Comparison of ENCODE assay signal across 29 cellular contexts in the genomic region with DNA sequence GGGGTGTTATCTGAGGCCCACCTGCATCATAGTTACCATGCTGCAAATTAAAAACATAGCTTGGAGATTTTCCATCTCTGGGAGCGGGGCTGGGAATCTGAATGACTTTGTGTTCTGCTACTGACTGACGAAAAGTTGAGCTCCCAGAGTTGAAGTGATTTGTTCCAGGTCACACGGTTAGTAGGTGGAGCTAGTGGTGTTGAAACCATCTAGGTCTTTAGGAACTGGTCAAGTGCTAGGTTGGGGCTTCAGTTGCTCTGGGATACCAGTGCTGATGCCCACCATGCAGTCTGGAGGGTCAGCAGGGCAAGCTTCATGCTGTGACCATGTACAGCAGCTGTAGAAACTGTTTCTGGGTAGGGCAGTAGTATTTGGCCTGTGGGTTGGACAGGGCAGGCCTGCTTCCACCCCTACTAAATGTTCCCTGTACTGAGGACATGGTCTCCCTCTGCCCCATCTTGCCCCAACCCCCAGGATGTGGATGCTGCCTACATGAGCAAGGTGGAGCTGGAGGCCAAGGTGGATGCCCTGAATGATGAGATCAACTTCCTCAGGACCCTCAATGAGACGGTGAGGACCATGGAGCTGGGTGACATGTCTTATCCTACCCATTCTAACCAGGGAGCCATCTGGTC. TPM values are rescaled to one million over a fixed set of nuclear protein-coding genes. Genes with fewer than 3 reads are reported as not detected.
DNase-seq lines count a peak whose midpoint lies in the region; FAIRE-seq and TF ChIP-seq lines count a peak whose summit lies in the region.
"Had no signal": no experiment of that assay in that cellular context is flagged by ENCODE, and none has a peak within 500 bp of the region (broad histone marks: within the 10 kb centered on the region; RNA-seq: fewer than 3 reads in every experiment).

No MANE protein-coding gene starts in this region.

- H3K36me3 ChIP-seq in H7 (replicated peaks; ENCODE audit: control insufficient read depth, insufficient read depth, low read length) = no peaks in the 10 kb centered on the region
- no peaks in the 10 kb centered on the region for H3K36me3 ChIP-seq in kidney (ENCODE audit: control insufficient read depth in 1 of 2, insufficient read depth in 2 of 2, low read length in 2 of 2)
- H3K36me3 ChIP-seq in sigmoid colon = no peaks in the 10 kb centered on the region
- H3K36me3 ChIP-seq: cardiac muscle cell, esophagus muscularis mucosa, transverse colon had no signal

- H3K27me3 ChIP-seq in H7 (ENCODE audit: control insufficient read depth, insufficient read depth, low read length) (peaks cover 18% of the 10 kb centered on the region), sigmoid colon (peaks cover 3 to 10% (median 5%) of the 10 kb centered on the region in 3 donors)

- H3K27ac ChIP-seq in RWPE1 = peak overlapping the region; percentile 100
- H3K27ac ChIP-seq in kidney (ENCODE audit: low read depth in 2 of 2, low read length in 2 of 2) = no peak overlapping the region
- H3K27ac ChIP-seq in sigmoid colon = no peak overlapping the region
- H3K27ac ChIP-seq: C4-2B, cardiac muscle cell, esophagus muscularis mucosa, transverse colon had no signal

- TF ChIP-seq EP300 in sigmoid colon (IDR thresholded peaks at IDR 0.05) = no peak

- CTCF ChIA-PET in RWPE1 (lab: Yijun Ruan, JAX) = interaction anchor here (0.7 to 1.4 kb wide), 3 partner anchors 25 to 641 kb away, joined by 3 to 4 read pairs (median 3); no protein-coding TSS in a partner anchor

- POLR2A ChIA-PET in RWPE1 (lab: Yijun Ruan, JAX; ENCODE audit: low non-redundant PET) = interaction anchor here (0.5 to 0.6 kb wide), 3 partner anchors 83 to 299 kb away, joined by 3 to 6 read pairs (median 4); no protein-coding TSS in a partner anchor

- DNase-seq in H7 (peak; percentile 6), RWPE1 (ENCODE audit: low spot score) (no peak), kidney (peak; percentile 43), sigmoid colon (peak; percentile 35), foreskin fibroblast (no peak), NCI-H748 (lab: John Stamatoyannopoulos, UW; ENCODE audit: unreplicated experiment) (no peak)
- DNase-seq in stimulated activated CD4-positive, alpha-beta T cell treated with anti-CD3 and anti-CD28 coated beads, Interleukin-2, amount 100 ng/mL, for 24 hours = no peak
- DNase-seq: activated CD4-positive, CD25-positive, alpha-beta regulatory T cell; cortex of kidney; HFFc6; left cardiac atrium; naive B cell; NCI-H1092 treated with DMSO at 0.1 percent for 48 hours; NCI-H187; NCI-H2171 treated with DMSO at 0.1 percent for 48 hours; NCI-H526; occipital lobe; small intestine; stimulated activated CD4-positive, alpha-beta T cell treated with anti-CD3 and anti-CD28 coated beads, Interleukin-1b, Interleukin-23, amount 100 ng/mL, for 48 hours; transverse colon had no signal

- peaks cover 7 to 13% of the 10 kb centered on the region in 2 donors for H3K4me1 ChIP-seq in kidney (ENCODE audit: control insufficient read depth in 1 of 2, insufficient read depth in 1 of 2, low read depth in 1 of 2, low read length in 2 of 2)
- peaks cover 0 to 10% (median 9%) of the 10 kb centered on the region in 4 donors for H3K4me1 ChIP-seq in sigmoid colon

- no peak for FAIRE-seq in kidney (lab: Jason Lieb, UNC)
- FAIRE-seq: D721Med, frontal cortex, small intestine had no signal

- WGBS in sigmoid colon, 2 donors = 90 to 93% methylated on average over 4 of the region's 4 CpGs

- no peaks in the 10 kb centered on the region for H3K9me3 ChIP-seq in kidney (ENCODE audit: control insufficient read depth in 1 of 2, low read length in 2 of 2)
- H3K9me3 ChIP-seq in sigmoid colon = no peaks in the 10 kb centered on the region
- H3K9me3 ChIP-seq: esophagus muscularis mucosa, transverse colon had no signal

- no peak overlapping the region for H3K9ac ChIP-seq in kidney (ENCODE audit: low read length in 2 of 2)

- H3K4me3 ChIP-seq in H7 (ENCODE audit: insufficient read depth, low read depth, low read length) = no peak overlapping the region
- H3K4me3 ChIP-seq in kidney (ENCODE audit: low read length in 2 of 2) = no peak overlapping the region
- H3K4me3 ChIP-seq in sigmoid colon = no peak overlapping the region
- H3K4me3 ChIP-seq in foreskin fibroblast (ENCODE audit: low read depth in 1 of 2, low read length in 2 of 2) = no peak overlapping the region
- H3K4me3 ChIP-seq: cardiac muscle cell, esophagus muscularis mucosa, transverse colon had no signal

- TF ChIP-seq CTCF in RWPE1 (conservative IDR thresholded peaks at IDR 0.05; ENCODE audit: low read depth) = no peak
- TF ChIP-seq CTCF in kidney (IDR thresholded peaks at IDR 0.05; ENCODE audit: borderline replicate concordance, extremely low read depth, insufficient read depth) = no peak
- TF ChIP-seq CTCF in sigmoid colon (IDR thresholded peaks at IDR 0.05) = no peak
- TF ChIP-seq CTCF in foreskin fibroblast (IDR thresholded peaks at IDR 0.05; ENCODE audit: low read depth, low read length) = no peak

- intact Hi-C loops in kidney (cut with DNase I) = no loop called here
- intact Hi-C loops in sigmoid colon (cut with DNase I) = no loop called here

- no peak for TF ChIP-seq POLR2A in sigmoid colon (IDR thresholded peaks at IDR 0.05)

RNA-seq across cellular contexts. Expression of a gene that starts 5.3 kb away (rescaled TPM):
- total RNA-seq in H7 (2014; rRNA removed; shearing (Covaris generic)) = 0.80 and 1.1 TPM in 2 replicates
- total RNA-seq in kidney (1,490 TPM), sigmoid colon (1 to 10 TPM in 1 of 4 donors, under 1 TPM in 1, not detected in 2; 0.27 to 3.2 TPM)
- polyA plus RNA-seq in kidney (ENCODE audit: insufficient read depth, low read depth, low replicate concordance) (173 TPM), sigmoid colon (10 to 100 TPM in 1 of 3 donors, 1 to 10 TPM in 2; 1.2 to 12.0 (median 2.4) TPM)
- total RNA-seq: frontal cortex, occipital lobe, SK-MEL-5 had no signal
- polyA plus RNA-seq: IgD-negative memory B cell had no signal

RNA-seq across cellular contexts. Expression of a gene that starts 36.1 kb away (rescaled TPM):
- not detected in 2 replicates for total RNA-seq in H7 (2014; rRNA removed; shearing (Covaris generic))
- total RNA-seq in kidney = 1.3 TPM
- not detected for polyA plus RNA-seq in kidney (ENCODE audit: insufficient read depth, low read depth, low replicate concordance)
- not detected for total RNA-seq in sigmoid colon
- polyA plus RNA-seq in sigmoid colon = under 1 TPM in 2 of 3 donors, not detected in 1; 0.25 to 0.60 TPM
- total RNA-seq: cardiac muscle cell, left cardiac atrium, SK-MEL-5 had no signal
- polyA plus RNA-seq: IgD-negative memory B cell had no signal

RNA-seq across cellular contexts. Expression of a gene that starts 46.5 kb away (rescaled TPM):
- total RNA-seq in H7 (2014; rRNA removed; shearing (Covaris generic)) = not detected in 2 replicates
- total RNA-seq in kidney (12.3 TPM), sigmoid colon (not detected)
- polyA plus RNA-seq in kidney (ENCODE audit: insufficient read depth, low read depth, low replicate concordance) (1.0 TPM), sigmoid colon (under 1 TPM in 2 of 3 donors, not detected in 1; under 0.01 to 0.34 TPM)
- total RNA-seq: activated T-helper 1 cell treated with anti-CD3 and anti-CD28 coated beads, Interleukin-12 subunit alpha, Interleukin-12 subunit beta, Interleukin-2, Interleukin-4 antibody, amounts not matched to agents 30 ng/mL and 10 ng/mL and 1 ng/mL, durations not matched to agents 14 hours and 24 hours and 36 hours; cardiac muscle cell; frontal cortex; occipital lobe; T-helper 1 cell treated with Interleukin-12 subunit alpha and Interleukin-12 subunit beta and Interleukin-4 antibody, amounts not matched to agents 30 ng/mL and 1 ng/mL, for 36 hours had no signal
- polyA plus RNA-seq: cardiac muscle cell, IgD-negative memory B cell had no signal

RNA-seq across cellular contexts. Expression of a gene that starts 53.0 kb away (rescaled TPM):
- total RNA-seq in H7 (2014; rRNA removed; shearing (Covaris generic)) = not detected in 2 replicates
- total RNA-seq in kidney (not detected), sigmoid colon (under 1 TPM in 1 of 4 donors, not detected in 3; 0.14 TPM)
- polyA plus RNA-seq in kidney (ENCODE audit: insufficient read depth, low read depth, low replicate concordance) (not detected), sigmoid colon (under 1 TPM in 1 of 3 donors, not detected in 2; 0.17 TPM)
- total RNA-seq: activated T-helper 1 cell treated with anti-CD3 and anti-CD28 coated beads, Interleukin-12 subunit alpha, Interleukin-12 subunit beta, Interleukin-2, Interleukin-4 antibody, amounts not matched to agents 30 ng/mL and 10 ng/mL and 1 ng/mL, durations not matched to agents 14 hours and 24 hours and 36 hours; cardiac muscle cell; frontal cortex; left cardiac atrium; occipital lobe; T-helper 1 cell treated with Interleukin-12 subunit alpha and Interleukin-12 subunit beta and Interleukin-4 antibody, amounts not matched to agents 30 ng/mL and 1 ng/mL, for 36 hours; transverse colon had no signal
- polyA plus RNA-seq: cardiac muscle cell, IgD-negative memory B cell, small intestine had no signal

Comparison
In these comparisons a context has a peak if more than half of its experiments do, and no peak if none do; other contexts are left out.
1. DNase-seq: peak in H7 (single experiment), kidney (single experiment) and sigmoid colon (single experiment); none in RWPE1 (single experiment), foreskin fibroblast (0 of 2), NCI-H748 (single experiment) and stimulated activated CD4-positive, alpha-beta T cell treated with anti-CD3 and anti-CD28 coated beads, Interleukin-2, amount 100 ng/mL, for 24 hours (0 of 2).
2. RNA of a gene that starts 5.3 kb away (total RNA-seq): 1,490 TPM in kidney (single experiment); 0.80 to 1.1 TPM in H7 and 0.27 to 3.2 TPM in sigmoid colon; every median in the first group is over 100 times any median in the second.
3. RNA of a gene that starts 46.5 kb away (total RNA-seq): 12.3 TPM in kidney (single experiment); not detected in H7 and not detected in sigmoid colon; every median in the first group is over 10 times any median in the second.